Comparison of ENCODE assay signal across 13 cellular contexts in genomic region chr4:38687571-38688011, GRCh38. TPM values are rescaled to one million over a fixed set of nuclear protein-coding genes. Genes with fewer than 3 reads are reported as not detected.
DNase-seq lines count a peak whose midpoint lies in the region; ATAC-seq and TF ChIP-seq lines count a peak whose summit lies in the region.
"Had no signal": no experiment of that assay in that cellular context is flagged by ENCODE, and none has a peak within 500 bp of the region (broad histone marks: within the 10 kb centered on the region; RNA-seq: fewer than 3 reads in every experiment).

No MANE protein-coding gene starts in this region.

- peaks cover 38% of the 10 kb centered on the region for H3K36me3 Mint-ChIP-seq in activated naive CD8-positive, alpha-beta T cell treated with anti-CD3 and anti-CD28 coated beads for 36 hours
- peaks cover 57% of the 10 kb centered on the region for H3K36me3 Mint-ChIP-seq in type B pancreatic cell

- H3K4me1 ChIP-seq in left ventricle myocardium inferior, result peaks cover 87% of the 10 kb centered on the region
- no peaks in the 10 kb centered on the region for H3K4me1 ChIP-seq in neuronal stem cell (ENCODE audit: control insufficient read depth in 2 of 2, insufficient read depth in 1 of 2, low read depth in 1 of 2, low read length in 2 of 2)

- DNase-seq in left ventricle myocardium inferior, result no peak
- no peak for DNase-seq in Right ventricle myocardium inferior (ENCODE audit: missing footprints)
- no peak for DNase-seq in activated naive CD8-positive, alpha-beta T cell treated with anti-CD3 and anti-CD28 coated beads for 36 hours
- peak; percentile 70 for DNase-seq in kidney tubule cell (ENCODE audit: low spot score)
- no peak for DNase-seq in type B pancreatic cell (ENCODE audit: extremely low spot score, unreplicated experiment)
- DNase-seq in GM13976 (ENCODE audit: low spot score), result no peak
- no peak for DNase-seq in neuronal stem cell (ENCODE audit: low spot score)
- DNase-seq in NCI-H1417 (lab: John Stamatoyannopoulos, UW), result no peak
- DNase-seq: anterior cingulate cortex, BE2C, heart left ventricle, occipital lobe had no signal

- TF ChIP-seq CTCF in left ventricle myocardium inferior (IDR thresholded peaks at IDR 0.05; ENCODE audit: borderline replicate concordance) (no peak), type B pancreatic cell (conservative IDR thresholded peaks at IDR 0.05) (no peak), GM13976 (IDR thresholded peaks at IDR 0.05; ENCODE audit: borderline replicate concordance, control extremely low read depth, extremely low read depth, insufficient read depth, missing control alignments) (no peak)

- in situ Hi-C loops in GM13976 (cut with MboI; ENCODE audit: low sequenced_read_pairs, unreplicated experiment), result no loop called here

- peaks cover 50% of the 10 kb centered on the region for H3K4me1 Mint-ChIP-seq in activated naive CD8-positive, alpha-beta T cell treated with anti-CD3 and anti-CD28 coated beads for 36 hours
- H3K4me1 Mint-ChIP-seq in type B pancreatic cell (ENCODE audit: unreplicated experiment), result peaks cover 9% of the 10 kb centered on the region

- H3K14ac ChIP-seq in neuronal stem cell (ENCODE audit: low read length), result no peak overlapping the region

- no peak overlapping the region for H4K91ac ChIP-seq in neuronal stem cell (ENCODE audit: low read depth, low read length, poor library complexity)

- H3K9me3 ChIP-seq in left ventricle myocardium inferior (replicated peaks) (no peaks in the 10 kb centered on the region), neuronal stem cell (replicated peaks in 1 of 2; ENCODE audit: control insufficient read depth in 2 of 2, insufficient read depth in 1 of 2, low read depth in 1 of 2, low read length in 2 of 2) (peaks cover 0 to 6% of the 10 kb centered on the region in 2 donors)
- H3K9me3 ChIP-seq: BE2C, heart left ventricle had no signal

- no peak overlapping the region for H3K4ac ChIP-seq in neuronal stem cell (ENCODE audit: low read length)

- peaks cover 7% of the 10 kb centered on the region for H3K79me1 ChIP-seq in neuronal stem cell (ENCODE audit: low read depth, low read length)

- H3K4me3 ChIP-seq in left ventricle myocardium inferior, result no peak overlapping the region
- H3K4me3 ChIP-seq in neuronal stem cell (ENCODE audit: low read length in 2 of 2), result no peak overlapping the region
- H3K4me3 ChIP-seq: heart left ventricle, lung had no signal

- H3K27me3 Mint-ChIP-seq in activated naive CD8-positive, alpha-beta T cell treated with anti-CD3 and anti-CD28 coated beads for 36 hours, result no peaks in the 10 kb centered on the region
- H3K27me3 Mint-ChIP-seq in type B pancreatic cell, result no peaks in the 10 kb centered on the region

- no peaks in the 10 kb centered on the region for H3K9me3 Mint-ChIP-seq in activated naive CD8-positive, alpha-beta T cell treated with anti-CD3 and anti-CD28 coated beads for 36 hours
- H3K9me3 Mint-ChIP-seq in type B pancreatic cell, result no peaks in the 10 kb centered on the region

- H3K9ac ChIP-seq in neuronal stem cell (ENCODE audit: low read depth, low read length, poor library complexity), result no peak overlapping the region

- peak overlapping the region; percentile 55 for H3K27ac Mint-ChIP-seq in activated naive CD8-positive, alpha-beta T cell treated with anti-CD3 and anti-CD28 coated beads for 36 hours
- peak overlapping the region; percentile 72 for H3K27ac Mint-ChIP-seq in type B pancreatic cell

- H3K27me3 ChIP-seq in left ventricle myocardium inferior (ENCODE audit: low read depth), result no peaks in the 10 kb centered on the region
- H3K27me3 ChIP-seq in neuronal stem cell (ENCODE audit: control insufficient read depth in 3 of 3, insufficient read depth in 3 of 3, low read depth in 1 of 3, low read length in 3 of 3), result no peaks in the 10 kb centered on the region
- H3K27me3 ChIP-seq: BE2C, heart left ventricle had no signal

- H3K36me3 ChIP-seq in left ventricle myocardium inferior, result peaks cover 42% of the 10 kb centered on the region
- peaks cover 27 to 100% of the 10 kb centered on the region in 2 donors for H3K36me3 ChIP-seq in neuronal stem cell (replicated peaks in 1 of 2; ENCODE audit: control insufficient read depth in 2 of 2, insufficient read depth in 2 of 2, low read length in 2 of 2)

- H3K23ac ChIP-seq in neuronal stem cell (ENCODE audit: low read depth, low read length, poor library complexity), result no peak overlapping the region

- H3K4me2 ChIP-seq in neuronal stem cell (ENCODE audit: insufficient read depth, low read length, poor library complexity, severe bottlenecking), result no peak overlapping the region

- H2BK5ac ChIP-seq in neuronal stem cell (ENCODE audit: low read length), result no peak overlapping the region

- H4K8ac ChIP-seq in neuronal stem cell (ENCODE audit: low read depth, low read length), result no peak overlapping the region

- no peak overlapping the region for H2BK12ac ChIP-seq in neuronal stem cell (ENCODE audit: low read length)

- no peak overlapping the region for H3K4me3 Mint-ChIP-seq in activated naive CD8-positive, alpha-beta T cell treated with anti-CD3 and anti-CD28 coated beads for 36 hours
- H3K4me3 Mint-ChIP-seq in type B pancreatic cell, result no peak overlapping the region

- no CpG with 5 or more reads among the region's 4 CpGs for WGBS in neuronal stem cell (ENCODE audit: extremely low coverage in 2 of 2, insufficient read length in 2 of 2, insufficient replicate concordance in 1 of 2), 2 donors

- no peak for ATAC-seq in Right ventricle myocardium inferior
- ATAC-seq: heart left ventricle had no signal

- intact Hi-C loops in left ventricle myocardium inferior (cut with micrococcal nuclease), result loop anchor here (10.0 kb wide), 1 partner anchor 513 kb away; no protein-coding TSS in a partner anchor
- intact Hi-C loops in Right ventricle myocardium inferior (cut with DNase I), result no loop called here

- no peak overlapping the region for H3K18ac ChIP-seq in neuronal stem cell (ENCODE audit: low read length)

- H3K27ac ChIP-seq in left ventricle myocardium inferior (replicated peaks) (peak overlapping the region; percentile 21), neuronal stem cell (replicated peaks; ENCODE audit: low read length) (no peak overlapping the region)

- H2BK15ac ChIP-seq in neuronal stem cell (ENCODE audit: low read length), result no peak overlapping the region

- H2BK120ac ChIP-seq in neuronal stem cell (ENCODE audit: low read depth, low read length), result no peak overlapping the region

- H2AFZ ChIP-seq in neuronal stem cell (ENCODE audit: low read length), result no peak overlapping the region

- no peak overlapping the region for H2AK5ac ChIP-seq in neuronal stem cell (ENCODE audit: low read depth, low read length)

RNA-seq across cellular contexts. Expression of gene KLF3, which starts 23.6 kb away (rescaled TPM):
- 16.5 TPM for total RNA-seq in left ventricle myocardium inferior
- total RNA-seq in Right ventricle myocardium inferior, result 18.9 TPM
- total RNA-seq in activated naive CD8-positive, alpha-beta T cell treated with anti-CD3 and anti-CD28 coated beads for 36 hours, result 10 to 100 TPM; 10.0 to 10.4 TPM
- total RNA-seq in type B pancreatic cell (ENCODE audit: low replicate concordance), result 62.0 and 106 TPM in 2 replicates
- polyA plus RNA-seq in neuronal stem cell (2013, experiment 1 of 2), result 29.7 TPM
- 30.1 TPM for polyA plus RNA-seq in neuronal stem cell (2013, experiment 2 of 2)
